20 cellular contexts compared by ENCODE assay signal in genomic region chr10:104072786-104073185, GRCh38. TPM values are rescaled to one million over a fixed set of nuclear protein-coding genes. Genes with fewer than 3 reads are reported as not detected.
DNase-seq lines count a peak whose midpoint lies in the region; FAIRE-seq and TF ChIP-seq lines count a peak whose summit lies in the region.
"Had no signal": no experiment of that assay in that cellular context is flagged by ENCODE, and none has a peak within 500 bp of the region (broad histone marks: within the 10 kb centered on the region; RNA-seq: fewer than 3 reads in every experiment).

No MANE protein-coding gene starts in this region.

- no peak overlapping the region for H3K9ac ChIP-seq in keratinocyte (ENCODE audit: control insufficient read depth, extremely low read depth, insufficient read depth, low read length)
- H3K9ac ChIP-seq: BLaER1 had no signal

- H3K36me3 ChIP-seq in keratinocyte (ENCODE audit: control insufficient read depth in 2 of 2, extremely low read depth in 1 of 2, insufficient read depth in 2 of 2, low read length in 2 of 2) (peaks cover 73 to 82% of the 10 kb centered on the region in 2 experiments), ovary (no peaks in the 10 kb centered on the region)
- H3K36me3 ChIP-seq: BLaER1 had no signal

- WGBS in ovary, 3 donors, result 25 to 29% (median 27%) methylated on average over 5 of the region's 5 CpGs

- intact Hi-C loops in ovary (cut with DNase I), result no loop called here

- FAIRE-seq in GM12892 (lab: Jason Lieb, UNC) (peak; percentile 38), keratinocyte (lab: Jason Lieb, UNC) (peak; percentile 32)

- H3K27ac ChIP-seq in keratinocyte (ENCODE audit: control insufficient read depth, insufficient read depth, low read length), result no peak overlapping the region
- H3K27ac ChIP-seq in ovary, result no peak overlapping the region
- H3K27ac ChIP-seq: BLaER1 had no signal

- TF ChIP-seq POLR2A in GM12892 (IDR thresholded peaks at IDR 0.05; ENCODE audit: low read depth, low read length) (no peak), ovary (IDR thresholded peaks at IDR 0.05) (no peak)

- H3K4me2 ChIP-seq in keratinocyte (ENCODE audit: control insufficient read depth, extremely low read depth, insufficient read depth, low read depth, low read length), result no peak overlapping the region
- H3K4me2 ChIP-seq: BLaER1, GM23338 had no signal

- TF ChIP-seq CTCF in keratinocyte (optimal IDR thresholded peaks at IDR 0.05 in 1 of 3, IDR thresholded peaks at IDR 0.05 in 1 of 3, conservative IDR thresholded peaks at IDR 0.05 in 1 of 3; ENCODE audit: extremely low read depth in 1 of 3, insufficient read depth in 2 of 3, low read length in 3 of 3) (no peak), GM10266 (IDR thresholded peaks at IDR 0.05; ENCODE audit: control insufficient read depth, insufficient read depth, low read depth, missing control alignments) (no peak), ovary (IDR thresholded peaks at IDR 0.05) (no peak)

- TF ChIP-seq EP300 in ovary (IDR thresholded peaks at IDR 0.05), result no peak

- H3K9me3 Mint-ChIP-seq in activated T-cell treated with anti-CD3 and anti-CD28 coated beads, Interleukin-2, amount 50 U/mL, for 24 hours, result no peaks in the 10 kb centered on the region
- H3K9me3 Mint-ChIP-seq: CD8-positive, alpha-beta T cell; GM23338 had no signal

- peaks cover 4% of the 10 kb centered on the region for H3K4me1 Mint-ChIP-seq in activated T-cell treated with anti-CD3 and anti-CD28 coated beads, Interleukin-2, amount 50 U/mL, for 24 hours (ENCODE audit: low read depth)

- no peaks in the 10 kb centered on the region for H3K9me1 ChIP-seq in keratinocyte (ENCODE audit: control insufficient read depth, extremely low read depth, insufficient read depth, low read length)

- no peak overlapping the region for H3K4me3 ChIP-seq in keratinocyte (ENCODE audit: control insufficient read depth in 2 of 3, extremely low read depth in 1 of 3, insufficient read depth in 2 of 3, low read depth in 1 of 3, low read length in 3 of 3)
- H3K4me3 ChIP-seq in ovary, result no peak overlapping the region
- H3K4me3 ChIP-seq: BLaER1, GM23338 had no signal

- H3K4me1 ChIP-seq in keratinocyte (ENCODE audit: control insufficient read depth, extremely low read depth, insufficient read depth, low read length), result no peaks in the 10 kb centered on the region
- no peaks in the 10 kb centered on the region for H3K4me1 ChIP-seq in ovary (ENCODE audit: insufficient read depth)

- DNase-seq in GM12892 (ENCODE audit: insufficient read length), result no peak
- DNase-seq in amniotic epithelial cell (ENCODE audit: low read depth), result peak; percentile 81
- DNase-seq in keratinocyte (ENCODE audit: low read depth, low spot score), result no peak
- DNase-seq in GM10266 (ENCODE audit: extremely low spot score), result no peak
- no peak for DNase-seq in ovary
- no peak for DNase-seq in DMS53 treated with DMSO at 0.1 percent for 48 hours (lab: John Stamatoyannopoulos, UW; ENCODE audit: unreplicated experiment)
- no peak for DNase-seq in activated T-cell treated with anti-CD3 and anti-CD28 coated beads, Interleukin-2, amount 50 U/mL, for 24 hours
- DNase-seq: Calu3; CD8-positive, alpha-beta T cell; MM.1S; NCI-H1105; NCI-H2081 treated with DMSO at 0.1 percent for 48 hours; NCI-H510A; NCI-H774; SHP77 treated with DMSO at 0.1 percent for 48 hours; T-helper 1 cell had no signal

- H3K79me2 ChIP-seq in keratinocyte (ENCODE audit: control insufficient read depth, insufficient read depth, low read length), result peaks cover 65% of the 10 kb centered on the region

- no peaks in the 10 kb centered on the region for H3K9me3 ChIP-seq in keratinocyte (ENCODE audit: control insufficient read depth, low read depth, low read length)
- H3K9me3 ChIP-seq in ovary, result no peaks in the 10 kb centered on the region
- H3K9me3 ChIP-seq: BLaER1 had no signal

- no peaks in the 10 kb centered on the region for H3K36me3 Mint-ChIP-seq in activated T-cell treated with anti-CD3 and anti-CD28 coated beads, Interleukin-2, amount 50 U/mL, for 24 hours (ENCODE audit: low read depth)
- H3K36me3 Mint-ChIP-seq: CD8-positive, alpha-beta T cell had no signal

- no peak overlapping the region for H3K27ac Mint-ChIP-seq in activated T-cell treated with anti-CD3 and anti-CD28 coated beads, Interleukin-2, amount 50 U/mL, for 24 hours
- H3K27ac Mint-ChIP-seq: CD8-positive, alpha-beta T cell; GM23338 had no signal

- no peaks in the 10 kb centered on the region for H3K27me3 Mint-ChIP-seq in activated T-cell treated with anti-CD3 and anti-CD28 coated beads, Interleukin-2, amount 50 U/mL, for 24 hours

- H2AFZ ChIP-seq in keratinocyte (ENCODE audit: control insufficient read depth, low read length), result no peak overlapping the region
- H2AFZ ChIP-seq: GM23338 had no signal

- H3K27me3 ChIP-seq in keratinocyte (ENCODE audit: control insufficient read depth, extremely low read depth, insufficient read depth, low read length) (no peaks in the 10 kb centered on the region), ovary (no peaks in the 10 kb centered on the region)
- H3K27me3 ChIP-seq: BLaER1 had no signal

- no peak overlapping the region for H3K4me3 Mint-ChIP-seq in activated T-cell treated with anti-CD3 and anti-CD28 coated beads, Interleukin-2, amount 50 U/mL, for 24 hours
- H3K4me3 Mint-ChIP-seq: CD8-positive, alpha-beta T cell; GM23338 had no signal

- H4K20me1 ChIP-seq in keratinocyte (ENCODE audit: control insufficient read depth, extremely low read depth, insufficient read depth, low read length), result peaks cover 2% of the 10 kb centered on the region
- H4K20me1 ChIP-seq: BLaER1 had no signal

- dilution Hi-C loops in keratinocyte (cut with MboI; ENCODE audit: extremely low pct_ligation_motif_present, low sequenced_read_pairs), result no loop called here

RNA-seq across cellular contexts. Expression of gene COL17A1, which starts 12.9 kb away (rescaled TPM):
- polyA plus RNA-seq in GM12892 (2012; ENCODE audit: missing spikeins), result not detected
- 2,386 to 3,374 TPM (median 2,587 TPM) in 3 replicates for polyA plus RNA-seq in keratinocyte
- polyA plus RNA-seq in keratinocyte (2011; ENCODE audit: low read depth), result 1,575 TPM
- polyA plus RNA-seq in keratinocyte (2011; cell fraction: cytosol; rRNA removed), result 607 and 731 TPM in 2 replicates
- polyA plus RNA-seq in keratinocyte (2011; cell fraction: nucleus; rRNA removed), result 5,094 and 5,558 TPM in 2 replicates
- 1,046 and 1,745 TPM in 2 replicates for polyA plus RNA-seq in keratinocyte (2012; ENCODE audit: low replicate concordance)
- polyA minus RNA-seq in keratinocyte, result 1,846 to 2,703 TPM (median 1,967 TPM) in 3 replicates
- 838 TPM for polyA minus RNA-seq in keratinocyte (2011; cell fraction: cytosol; rRNA and poly(A)+ RNA removed)
- polyA minus RNA-seq in keratinocyte (2011; cell fraction: nucleus; rRNA and poly(A)+ RNA removed), result 2,909 and 4,339 TPM in 2 replicates
- total RNA-seq in ovary, result under 1 TPM in 5 of 7 donors, not detected in 2; 0.23 to 0.90 (median 0.46) TPM
- polyA plus RNA-seq in ovary, result under 1 TPM; 0.17 to 0.67 TPM
- total RNA-seq: CD8-positive, alpha-beta T cell; LHCN-M2 had no signal
- polyA plus RNA-seq: AG04450 had no signal

RNA-seq across cellular contexts. Expression of gene SFR1, which starts 49.2 kb away (rescaled TPM):
- polyA plus RNA-seq in GM12892 (2012; ENCODE audit: missing spikeins), result 16.7 TPM
- polyA plus RNA-seq in keratinocyte (6.1 to 10.9 TPM (median 10.4 TPM) in 3 replicates), ovary (10 to 100 TPM in 1 of 2 donors, 1 to 10 TPM in 1; 5.6 to 10.9 TPM)
- 0.52 TPM for polyA plus RNA-seq in keratinocyte (2011; ENCODE audit: low read depth)
- polyA plus RNA-seq in keratinocyte (2011; cell fraction: cytosol; rRNA removed), result 8.5 and 13.2 TPM in 2 replicates
- 8.1 and 11.3 TPM in 2 replicates for polyA plus RNA-seq in keratinocyte (2011; cell fraction: nucleus; rRNA removed)
- polyA plus RNA-seq in keratinocyte (2012; ENCODE audit: low replicate concordance), result 2.9 and 10.3 TPM in 2 replicates
- 1.4 to 4.9 TPM (median 2.2 TPM) in 3 replicates for polyA minus RNA-seq in keratinocyte
- 4.8 TPM for polyA minus RNA-seq in keratinocyte (2011; cell fraction: cytosol; rRNA and poly(A)+ RNA removed)
- polyA minus RNA-seq in keratinocyte (2011; cell fraction: nucleus; rRNA and poly(A)+ RNA removed), result 0.95 and 3.3 TPM in 2 replicates
- 10 to 100 TPM in 2 of 7 donors, 1 to 10 TPM in 5; 6.0 to 12.0 (median 7.9) TPM for total RNA-seq in ovary

Comparison
In these comparisons a context has a peak if more than half of its experiments do, and no peak if none do; other contexts are left out.
1. RNA of gene COL17A1, which starts 12.9 kb away (polyA plus RNA-seq): 607 to 5,558 TPM in keratinocyte; 0.17 to 0.67 TPM in ovary; every median in the first group is over 100 times any median in the second.